9 cellular contexts compared by ENCODE assay signal in genomic region chrX:154375156-154375504, GRCh38. TPM values are rescaled to one million over a fixed set of nuclear protein-coding genes. Genes with fewer than 3 reads are reported as not detected.
DNase-seq lines count a peak whose midpoint lies in the region; ATAC-seq, FAIRE-seq and TF ChIP-seq lines count a peak whose summit lies in the region.
"Had no signal": no experiment of that assay in that cellular context is flagged by ENCODE, and none has a peak within 500 bp of the region (broad histone marks: within the 10 kb centered on the region; RNA-seq: fewer than 3 reads in every experiment).

No MANE protein-coding gene starts in this region.

- peak overlapping the region; percentile 73; the same call in 1 of the 2 replicates for H4K5ac ChIP-seq in IMR-90 (ENCODE audit: low read depth, low read length)

- H3K36me3 Mint-ChIP-seq in osteocyte (ENCODE audit: unreplicated experiment), result peaks cover under 1% of the 10 kb centered on the region

- in situ Hi-C loops in IMR-90 (cut with MboI; ENCODE audit: low sequenced_read_pairs) (no loop called here), mammary epithelial cell (cut with MboI; ENCODE audit: low sequenced_read_pairs in 2 of 2) (loop anchor here in 1 of 2 donors (10.0 kb wide), 1 partner anchor 150 kb away; no protein-coding TSS in a partner anchor)

- H2BK120ac ChIP-seq in IMR-90 (ENCODE audit: low read depth, low read length), result peak overlapping the region; percentile 74; the same call in 1 of the 2 replicates

- H3K27me3 Mint-ChIP-seq in osteocyte (ENCODE audit: unreplicated experiment), result no peaks in the 10 kb centered on the region

- TF ChIP-seq CTCF in IMR-90 (conservative IDR thresholded peaks at IDR 0.05; ENCODE audit: low read depth, low read length) (no peak), mammary epithelial cell (conservative IDR thresholded peaks at IDR 0.05 in 1 of 2, IDR thresholded peaks at IDR 0.05 in 1 of 2; ENCODE audit: extremely low read depth in 1 of 2, insufficient read depth in 1 of 2, low read depth in 1 of 2, low read length in 2 of 2) (no peak), osteocyte (IDR thresholded peaks at IDR 0.05) (no peak)

- H4K8ac ChIP-seq in IMR-90 (ENCODE audit: low read depth in 2 of 2, low read length in 2 of 2), result peak overlapping the region; percentile 45 to 88; a peak in 2 of 4 replicates

- H3K4me3 ChIP-seq in BLaER1 treated with 17β-estradiol and CSF1 and Interleukin-3, amounts not matched to agents 10 nM and 100 nM, result no peak overlapping the region
- H3K4me3 ChIP-seq in IMR-90 (ENCODE audit: insufficient read depth, low read depth, low read length) (peak overlapping the region; percentile 36), mammary epithelial cell (replicated peaks in 1 of 3; ENCODE audit: insufficient read depth in 1 of 3, low read depth in 2 of 3, low read length in 3 of 3) (peak overlapping the region in 2 of 3 experiments; percentile 22 to 44)

- 0 out of 2 replicates have a peak overlapping the region, but pooled peaks have one; percentile 38 for H3K23ac ChIP-seq in IMR-90 (ENCODE audit: low read depth, low read length)

- H3K79me2 ChIP-seq in mammary epithelial cell (ENCODE audit: insufficient read depth, low read length), result peaks cover 29% of the 10 kb centered on the region

- 64% methylated on average over 3 of the region's 10 CpGs; no CpG with 5 or more reads in 1 of the 2 experiments for WGBS in IMR-90 (ENCODE audit: extremely low coverage in 2 of 2, insufficient read length in 1 of 2), 2 experiments
- 66% methylated on average over 8 of the region's 10 CpGs for WGBS in mammary epithelial cell (ENCODE audit: low coverage, missing lambda C conversion rate)

- FAIRE-seq in RCC 7860 (lab: Jason Lieb, UNC), result no peak
- FAIRE-seq: urothelium cell line had no signal

- DNase-seq in IMR-90, result no peak
- no peak for DNase-seq in mammary epithelial cell
- no peak for DNase-seq in osteocyte (ENCODE audit: extremely low spot score, unreplicated experiment)
- no peak for DNase-seq in RCC 7860 (ENCODE audit: low spot score)
- no peak for DNase-seq in NCI-H774 (lab: John Stamatoyannopoulos, UW)
- DNase-seq in SIG-M5 (lab: John Stamatoyannopoulos, UW), result no peak

- H3K9me1 ChIP-seq in IMR-90 (ENCODE audit: insufficient read depth, low read length), result 0 out of 2 replicates have a peak, but pooled peaks cover 5% of the 10 kb centered on the region

- H3K4me3 Mint-ChIP-seq in osteocyte (ENCODE audit: unreplicated experiment), result peak overlapping the region; percentile 55

- peak overlapping the region; percentile 71 for H3K56ac ChIP-seq in IMR-90 (ENCODE audit: extremely low read depth, insufficient read depth, low read length)

- BruUV-seq in IMR-90 (replicated peaks; lab: Mats Ljungman, UMichigan) (no TSS peak), mammary epithelial cell (replicated peaks; lab: Mats Ljungman, UMichigan) (no TSS peak)

- H3K27ac Mint-ChIP-seq in osteocyte (ENCODE audit: unreplicated experiment), result peak overlapping the region; percentile 76

- H2AFZ ChIP-seq in IMR-90 (replicated peaks; ENCODE audit: low read length, poor library complexity), result peak overlapping the region; percentile 83
- no peak overlapping the region for H2AFZ ChIP-seq in mammary epithelial cell (ENCODE audit: low read depth, low read length)

- H3K4me1 ChIP-seq in BLaER1 treated with 17β-estradiol and CSF1 and Interleukin-3, amounts not matched to agents 10 nM and 100 nM, result peaks cover 33 to 43% (median 37%) of the 10 kb centered on the region in 10 experiments
- H3K4me1 ChIP-seq in IMR-90 (ENCODE audit: control insufficient read depth, insufficient read depth, low read length) (peaks cover 10% of the 10 kb centered on the region), mammary epithelial cell (ENCODE audit: insufficient read depth, low read length) (peaks cover 33% of the 10 kb centered on the region)

- peak overlapping the region; percentile 74 for H3K4ac ChIP-seq in IMR-90 (ENCODE audit: low read depth, low read length)

- H2AK9ac ChIP-seq in IMR-90 (replicated peaks; ENCODE audit: low read depth, low read length, poor library complexity), result peak overlapping the region; percentile 82

- peak overlapping the region; percentile 78 for H2AK5ac ChIP-seq in IMR-90 (ENCODE audit: low read depth, low read length)

- peaks cover 0 to 15% of the 10 kb centered on the region in 2 experiments; a peak in 2 of 4 replicates for H3K79me1 ChIP-seq in IMR-90 (ENCODE audit: low read depth in 1 of 2, low read length in 2 of 2)

- no peak for TF ChIP-seq POLR2A in IMR-90 (IDR thresholded peaks at IDR 0.05; ENCODE audit: low read depth, low read length)

- intact Hi-C loops in IMR-90 (cut with micrococcal nuclease) (no loop called here), mammary epithelial cell (cut with micrococcal nuclease) (loop anchor here (10.0 kb wide), 1 partner anchor 70 kb away; the partner anchor contains the start of gene FAM50A)

- H3K4me1 Mint-ChIP-seq in osteocyte (ENCODE audit: unreplicated experiment), result peaks cover 17% of the 10 kb centered on the region

- H2BK20ac ChIP-seq in IMR-90 (ENCODE audit: low read depth, low read length), result peak overlapping the region; percentile 25; the same call in 1 of the 2 replicates

- ATAC-seq in IMR-90 (ENCODE audit: low read depth), result no peak
- ATAC-seq in HG02884 (IDR thresholded peaks at IDR 0.05; ENCODE audit: unreplicated experiment), result no peak

- peak overlapping the region; percentile 56 to 90 (median 82); a peak in 18 of 22 replicates for H3K4me2 ChIP-seq in BLaER1 treated with 17β-estradiol and CSF1 and Interleukin-3, amounts not matched to agents 10 nM and 100 nM
- H3K4me2 ChIP-seq in IMR-90 (ENCODE audit: low read depth, low read length) (peak overlapping the region; percentile 76; the same call in 1 of the 2 replicates), mammary epithelial cell (ENCODE audit: insufficient read depth, low read depth, low read length) (peak overlapping the region; percentile 71)

- H3K9me3 ChIP-seq in BLaER1 treated with 17β-estradiol and CSF1 and Interleukin-3, amounts not matched to agents 10 nM and 100 nM (replicated peaks in 1 of 11), result peaks cover 36 to 80% (median 61%) of the 10 kb centered on the region in 11 experiments
- H3K9me3 ChIP-seq in IMR-90 (ENCODE audit: control insufficient read depth, insufficient read depth, low read length), result no peaks in the 10 kb centered on the region
- no peaks in the 10 kb centered on the region for H3K9me3 ChIP-seq in mammary epithelial cell (replicated peaks; ENCODE audit: insufficient read depth, low read length)

- H3K9ac ChIP-seq in BLaER1 treated with 17β-estradiol and CSF1 and Interleukin-3, amounts not matched to agents 10 nM and 100 nM, result 0 out of 22 replicates have a peak overlapping the region, but pooled peaks of 2 of the 11 experiments have one; percentile 23 to 71
- H3K9ac ChIP-seq in IMR-90 (ENCODE audit: low read depth, low read length) (peak overlapping the region; percentile 90), mammary epithelial cell (ENCODE audit: insufficient read depth, low read length) (no peak overlapping the region)

- H3K27ac ChIP-seq in BLaER1 treated with 17β-estradiol and CSF1 and Interleukin-3, amounts not matched to agents 10 nM and 100 nM, result no peak overlapping the region
- H3K27ac ChIP-seq in IMR-90 (ENCODE audit: insufficient read depth, low read length) (peak overlapping the region; percentile 92), mammary epithelial cell (ENCODE audit: insufficient read depth, low read depth, low read length) (no peak overlapping the region)

- peak overlapping the region; percentile 72; the same call in 1 of the 2 replicates for H3K14ac ChIP-seq in IMR-90 (replicated peaks; ENCODE audit: low read depth, low read length)

- H3K18ac ChIP-seq in IMR-90 (ENCODE audit: low read depth, low read length), result no peak overlapping the region; the same call in 1 of the 2 replicates

- peak overlapping the region; percentile 91 for H4K91ac ChIP-seq in IMR-90 (ENCODE audit: insufficient read depth, low read depth, low read length)

- TF ChIP-seq RAD21 in IMR-90 (IDR thresholded peaks at IDR 0.05; ENCODE audit: low read length), result no peak

- 0 out of 3 replicates have a peak overlapping the region, but pooled peaks have one; percentile 14 for H2BK15ac ChIP-seq in IMR-90 (ENCODE audit: low read depth, low read length)

- no peaks in the 10 kb centered on the region for H3K36me3 ChIP-seq in BLaER1 treated with 17β-estradiol and CSF1 and Interleukin-3, amounts not matched to agents 10 nM and 100 nM
- H3K36me3 ChIP-seq in IMR-90 (ENCODE audit: control insufficient read depth, insufficient read depth, low read length), result peaks cover 5% of the 10 kb centered on the region
- H3K36me3 ChIP-seq in mammary epithelial cell (ENCODE audit: insufficient read depth, low read length), result no peaks in the 10 kb centered on the region

- dilution Hi-C loops in IMR-90 (cut with HindIII; ENCODE audit: low sequenced_read_pairs, unreplicated experiment), result no loop called here
- dilution Hi-C loops in mammary epithelial cell (cut with HindIII; ENCODE audit: low sequenced_read_pairs), result no loop called here

- H3K27me3 ChIP-seq in BLaER1 treated with 17β-estradiol and CSF1 and Interleukin-3, amounts not matched to agents 10 nM and 100 nM, result peaks cover 8 to 42% (median 37%) of the 10 kb centered on the region in 11 experiments
- H3K27me3 ChIP-seq in IMR-90 (ENCODE audit: control insufficient read depth, insufficient read depth, low read length) (no peaks in the 10 kb centered on the region), mammary epithelial cell (ENCODE audit: insufficient read depth, low read length) (no peaks in the 10 kb centered on the region)

- CTCF ChIA-PET in IMR-90 (lab: Yijun Ruan, JAX) (interaction anchor here (1.3 kb wide), 1 partner anchor 9 kb away, joined by 4 read pairs; no protein-coding TSS in a partner anchor), mammary epithelial cell (lab: Charles Lee; ENCODE audit: low non-redundant PET) (no interaction called here)

- H2BK5ac ChIP-seq in IMR-90 (ENCODE audit: low read depth, low read length, poor library complexity, severe bottlenecking), result peak overlapping the region; percentile 82

- peaks cover 0 to 31% (median 10%) of the 10 kb centered on the region in 11 experiments; a peak in 15 of 22 replicates for H4K20me1 ChIP-seq in BLaER1 treated with 17β-estradiol and CSF1 and Interleukin-3, amounts not matched to agents 10 nM and 100 nM
- H4K20me1 ChIP-seq in IMR-90 (ENCODE audit: insufficient read depth, low read length), result peaks cover 13% of the 10 kb centered on the region
- H4K20me1 ChIP-seq in mammary epithelial cell (ENCODE audit: insufficient read depth, low read length), result no peaks in the 10 kb centered on the region

- POLR2A ChIA-PET in IMR-90 (lab: Charles Lee; ENCODE audit: unreplicated experiment), result interaction anchor here (2.6 kb wide), 1 partner anchor 22 kb away, joined by 8 read pairs; no protein-coding TSS in a partner anchor

- H3K9me3 Mint-ChIP-seq in osteocyte (ENCODE audit: unreplicated experiment), result no peaks in the 10 kb centered on the region

RNA-seq across cellular contexts. Expression of gene FLNA, which starts 0.7 kb away (rescaled TPM):
- 1,356 and 1,443 TPM in 2 replicates for total RNA-seq in IMR-90 (2012; rRNA removed)
- polyA plus RNA-seq in IMR-90 (2012; rRNA removed), result 1,357 and 1,435 TPM in 2 replicates
- 639 and 1,121 TPM in 2 replicates for polyA plus RNA-seq in IMR-90 (2012; cell fraction: cytosol; rRNA removed)
- polyA plus RNA-seq in IMR-90 (2012; cell fraction: nucleus; rRNA removed; ENCODE audit: low replicate concordance), result 2,032 and 4,690 TPM in 2 replicates
- total RNA-seq in mammary epithelial cell, result 1,000 to 10,000 TPM; 1,826 to 3,975 TPM
- polyA plus RNA-seq in mammary epithelial cell, result 681 TPM
- 2,798 TPM for polyA minus RNA-seq in mammary epithelial cell
- 2,024 and 2,203 TPM in 2 replicates for total RNA-seq in osteocyte

RNA-seq across cellular contexts. Expression of gene EMD, which starts 4.0 kb away (rescaled TPM):
- total RNA-seq in IMR-90 (2012; rRNA removed), result 9.9 and 11.4 TPM in 2 replicates
- 68.8 and 80.6 TPM in 2 replicates for polyA plus RNA-seq in IMR-90 (2012; rRNA removed)
- 53.8 and 120 TPM in 2 replicates for polyA plus RNA-seq in IMR-90 (2012; cell fraction: cytosol; rRNA removed)
- 118 and 134 TPM in 2 replicates for polyA plus RNA-seq in IMR-90 (2012; cell fraction: nucleus; rRNA removed; ENCODE audit: low replicate concordance)
- 10 to 100 TPM; 22.7 to 71.9 TPM for total RNA-seq in mammary epithelial cell
- 51.6 TPM for polyA plus RNA-seq in mammary epithelial cell
- 55.3 TPM for polyA minus RNA-seq in mammary epithelial cell
- total RNA-seq in osteocyte, result 68.9 and 73.1 TPM in 2 replicates

RNA-seq across cellular contexts. Expression of gene RPL10, which starts 23.0 kb away (rescaled TPM):
- total RNA-seq in IMR-90 (2012; rRNA removed) (1,582 and 1,900 TPM in 2 replicates), mammary epithelial cell (1,000 to 10,000 TPM; 1,996 to 2,155 TPM), osteocyte (2,857 and 2,892 TPM in 2 replicates)
- polyA plus RNA-seq in IMR-90 (2012; rRNA removed) (4,696 and 7,467 TPM in 2 replicates), mammary epithelial cell (5,021 TPM)
- polyA plus RNA-seq in IMR-90 (2012; cell fraction: cytosol; rRNA removed), result 1,699 and 6,181 TPM in 2 replicates
- polyA plus RNA-seq in IMR-90 (2012; cell fraction: nucleus; rRNA removed; ENCODE audit: low replicate concordance), result 2,396 and 4,012 TPM in 2 replicates
- polyA minus RNA-seq in mammary epithelial cell, result 1,289 TPM

RNA-seq across cellular contexts. Expression of gene DNASE1L1, which starts 33.9 kb away (rescaled TPM):
- total RNA-seq in IMR-90 (2012; rRNA removed) (42.5 and 51.4 TPM in 2 replicates), mammary epithelial cell (10 to 100 TPM; 17.8 to 30.5 TPM), osteocyte (27.9 and 28.1 TPM in 2 replicates)
- polyA plus RNA-seq in IMR-90 (2012; rRNA removed) (54.7 and 55.5 TPM in 2 replicates), mammary epithelial cell (25.2 TPM)
- polyA plus RNA-seq in IMR-90 (2012; cell fraction: cytosol; rRNA removed), result 29.9 and 61.9 TPM in 2 replicates
- polyA plus RNA-seq in IMR-90 (2012; cell fraction: nucleus; rRNA removed; ENCODE audit: low replicate concordance), result 29.2 and 61.8 TPM in 2 replicates
- 20.6 TPM for polyA minus RNA-seq in mammary epithelial cell

RNA-seq across cellular contexts. Expression of gene TAFAZZIN, which starts 36.2 kb away (rescaled TPM):
- 4.4 and 4.8 TPM in 2 replicates for total RNA-seq in IMR-90 (2012; rRNA removed)
- 24.4 and 26.6 TPM in 2 replicates for polyA plus RNA-seq in IMR-90 (2012; rRNA removed)
- 11.7 and 12.2 TPM in 2 replicates for polyA plus RNA-seq in IMR-90 (2012; cell fraction: cytosol; rRNA removed)
- 146 and 212 TPM in 2 replicates for polyA plus RNA-seq in IMR-90 (2012; cell fraction: nucleus; rRNA removed; ENCODE audit: low replicate concordance)
- 10 to 100 TPM; 19.5 to 31.0 TPM for total RNA-seq in mammary epithelial cell
- polyA plus RNA-seq in mammary epithelial cell, result 18.6 TPM
- polyA minus RNA-seq in mammary epithelial cell, result 22.8 TPM
- 46.2 and 47.3 TPM in 2 replicates for total RNA-seq in osteocyte

Comparison
In these comparisons a context has a peak if more than half of its experiments do, and no peak if none do; other contexts are left out.
1. H3K4me3 ChIP-seq: peak in IMR-90 (single experiment) and mammary epithelial cell (2 of 3); none in BLaER1 treated with 17β-estradiol and CSF1 and Interleukin-3, amounts not matched to agents 10 nM and 100 nM (0 of 10).
2. Peak in every context shown above with its lines, with median percentiles within 50 percentile points of each other: H3K4me2 ChIP-seq.